In the genomic region with DNA sequence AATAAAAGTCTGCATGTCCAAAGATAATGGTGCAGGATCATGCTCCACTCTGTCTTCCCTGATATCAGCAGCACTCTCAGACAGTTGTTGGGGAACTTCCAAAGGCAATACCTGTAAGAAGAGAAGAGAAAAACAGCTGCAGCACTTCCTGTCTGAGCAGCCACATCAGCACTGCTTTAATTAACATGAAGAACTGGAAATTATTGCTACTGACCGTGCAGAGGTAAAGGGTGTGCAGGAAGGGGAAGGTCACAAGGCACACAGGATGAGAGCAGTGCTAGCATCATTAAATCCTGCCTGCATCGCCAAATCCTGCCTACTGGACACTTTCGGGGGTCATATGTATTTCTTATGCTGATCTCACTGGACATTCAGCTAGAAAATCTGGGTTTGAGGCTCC, we compare ENCODE assay signal across 27 cellular contexts.
"Had no signal": no experiment of that assay in that cellular context is flagged by ENCODE, and none has a peak within 500 bp of the region (broad histone marks: within the 10 kb centered on the region; RNA-seq: fewer than 3 reads in every experiment).

No MANE protein-coding gene starts in this region.

- H3K9me3 ChIP-seq: adrenal gland, body of pancreas, esophagus squamous epithelium had no signal

- H3K27ac ChIP-seq: adrenal gland, body of pancreas, esophagus squamous epithelium had no signal

- H3K4me3 ChIP-seq: adrenal gland, body of pancreas, esophagus squamous epithelium had no signal

- ATAC-seq: activated CD4-positive, alpha-beta T cell treated with anti-CD3 and anti-CD28 coated beads for 36 hours; activated CD8-positive, alpha-beta memory T cell treated with anti-CD3 and anti-CD28 coated beads, Interleukin-2, amount 10 ng/mL, durations not matched to agents 7 days and 5 days; activated CD8-positive, alpha-beta T cell treated with anti-CD3 and anti-CD28 coated beads, Interleukin-2, amount 10 ng/mL, durations not matched to agents 7 days and 5 days; activated naive CD8-positive, alpha-beta T cell treated with anti-CD3 and anti-CD28 coated beads, Interleukin-2, amount 50 U/mL, for 24 hours; body of pancreas; effector memory CD8-positive, alpha-beta T cell had no signal

- DNase-seq: activated CD4-positive, alpha-beta memory T cell treated with anti-CD3 and anti-CD28 coated beads for 36 hours; activated CD4-positive, alpha-beta T cell treated with anti-CD3 and anti-CD28 coated beads for 36 hours; activated CD4-positive, alpha-beta T cell treated with anti-CD3 and anti-CD28 coated beads, Interleukin-2, amount 10 ng/mL, durations not matched to agents 24 days and 14 days; activated CD4-positive, CD25-positive, alpha-beta regulatory T cell; activated CD4-positive, CD25-positive, alpha-beta regulatory T cell treated with anti-CD3 and anti-CD28 coated beads, Interleukin-2, amount 50 U/mL, for 72 hours; activated CD8-positive, alpha-beta memory T cell treated with anti-CD3 and anti-CD28 coated beads, Interleukin-2, amount 10 ng/mL, durations not matched to agents 7 days and 5 days; activated CD8-positive, alpha-beta memory T cell treated with anti-CD3 and anti-CD28 coated beads, Interleukin-2, amount 50 U/mL, for 4 hours; activated CD8-positive, alpha-beta T cell treated with anti-CD3 and anti-CD28 coated beads, Interleukin-2, amount 10 ng/mL, durations not matched to agents 7 days and 5 days; activated effector memory CD4-positive, alpha-beta T cell treated with anti-CD3 and anti-CD28 coated beads, Interleukin-2, amount 50 U/mL, for 16 hours; activated naive CD4-positive, alpha-beta T cell treated with anti-CD3 and anti-CD28 coated beads for 36 hours; activated naive CD8-positive, alpha-beta T cell treated with anti-CD3 and anti-CD28 coated beads for 36 hours; activated naive CD8-positive, alpha-beta T cell treated with anti-CD3 and anti-CD28 coated beads, Interleukin-2, amount 50 U/mL, for 24 hours; activated T-cell treated with anti-CD3 and anti-CD28 coated beads, Interleukin-2, amount 50 U/mL, for 1 hour; activated T-cell treated with anti-CD3 and anti-CD28 coated beads, Interleukin-2, amount 50 U/mL, for 48 hours; adrenal gland; amygdala; aorta; body of pancreas; caudate nucleus; cortex of kidney; dermis blood vessel endothelial cell; effector CD4-positive, alpha-beta T cell; effector memory CD8-positive, alpha-beta T cell; erythroblast; esophagus squamous epithelium; head of caudate nucleus; hippocampal formation had no signal

- H3K36me3 ChIP-seq: adrenal gland, esophagus squamous epithelium had no signal

- H3K27me3 ChIP-seq: adrenal gland, body of pancreas, esophagus squamous epithelium had no signal

- H3K4me1 ChIP-seq: adrenal gland, body of pancreas, esophagus squamous epithelium had no signal
